Comparison of ENCODE assay signal across 11 cellular contexts in the genomic region with DNA sequence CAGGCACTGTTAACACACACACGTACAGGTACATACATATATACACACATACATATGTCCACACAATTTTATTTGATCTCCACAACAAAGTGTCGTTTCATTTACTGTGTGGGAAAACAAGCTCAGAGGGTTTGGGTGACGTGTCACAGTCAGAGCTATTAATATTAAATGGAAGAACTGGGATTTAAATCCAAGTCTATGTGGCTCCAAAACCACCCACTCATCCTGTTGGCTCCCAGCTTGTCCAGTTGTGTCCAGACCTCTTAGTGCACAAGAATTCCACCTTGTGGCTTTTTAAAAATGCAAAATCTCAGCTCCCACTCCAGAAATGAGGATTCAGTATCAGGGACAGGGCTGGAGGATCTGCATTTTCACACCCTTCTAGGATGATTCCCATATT. TPM values are rescaled to one million over a fixed set of nuclear protein-coding genes. Genes with fewer than 3 reads are reported as not detected.
A peak's percentile ranks its signal among the peaks of the same experiment; 100 is the strongest.
DNase-seq lines count a peak whose midpoint lies in the region; ATAC-seq and TF ChIP-seq lines count a peak whose summit lies in the region.
"Had no signal": no experiment of that assay in that cellular context is flagged by ENCODE, and none has a peak within 500 bp of the region (broad histone marks: within the 10 kb centered on the region; RNA-seq: fewer than 3 reads in every experiment).

No MANE protein-coding gene starts in this region.

- no peak overlapping the region for H3K27ac ChIP-seq in RWPE2 (ENCODE audit: poor library complexity, severe bottlenecking)
- peak overlapping the region; percentile 59 to 87 (median 82) for H3K27ac ChIP-seq in gastrocnemius medialis
- H3K27ac ChIP-seq: WERI-Rb-1 had no signal

- H3K9me3 Mint-ChIP-seq in T-helper 2 cell treated with Interferon-gamma antibody and Interleukin-4, amounts not matched to agents 5 μg/mL and 100 μg/mL, for 36 hours: peaks cover 5% of the 10 kb centered on the region

- peaks cover 14% of the 10 kb centered on the region for H3K4me1 Mint-ChIP-seq in T-helper 2 cell treated with Interferon-gamma antibody and Interleukin-4, amounts not matched to agents 5 μg/mL and 100 μg/mL, for 36 hours (ENCODE audit: low read depth)

- TF ChIP-seq POLR2A in gastrocnemius medialis (IDR thresholded peaks at IDR 0.05): no peak

- TF ChIP-seq CTCF in RWPE2 (IDR thresholded peaks at IDR 0.05; ENCODE audit: poor library complexity, severe bottlenecking) (no peak), fibroblast of mammary gland (conservative IDR thresholded peaks at IDR 0.05; ENCODE audit: control insufficient read depth, insufficient read depth, low read depth, low read length) (no peak), gastrocnemius medialis (IDR thresholded peaks at IDR 0.05 in 4 of 5, conservative IDR thresholded peaks at IDR 0.05 in 1 of 5) (no peak)

- peaks cover 10% of the 10 kb centered on the region for H3K4me1 ChIP-seq in RWPE2 (ENCODE audit: insufficient read depth, poor library complexity, severe bottlenecking)
- H3K4me1 ChIP-seq in gastrocnemius medialis: peaks cover 8 to 18% of the 10 kb centered on the region in 2 donors

- H3K27me3 ChIP-seq in RWPE2 (ENCODE audit: insufficient read depth, poor library complexity, severe bottlenecking) (no peaks in the 10 kb centered on the region), gastrocnemius medialis (no peaks in the 10 kb centered on the region)

- H3K4me3 Mint-ChIP-seq in T-helper 2 cell treated with Interferon-gamma antibody and Interleukin-4, amounts not matched to agents 5 μg/mL and 100 μg/mL, for 36 hours: peak overlapping the region; percentile 83

- H3K9me3 ChIP-seq in RWPE2 (ENCODE audit: severe bottlenecking) (no peaks in the 10 kb centered on the region), gastrocnemius medialis (no peaks in the 10 kb centered on the region)

- H3K36me3 Mint-ChIP-seq in T-helper 2 cell treated with Interferon-gamma antibody and Interleukin-4, amounts not matched to agents 5 μg/mL and 100 μg/mL, for 36 hours (ENCODE audit: low read depth): peaks cover 3% of the 10 kb centered on the region

- intact Hi-C loops in gastrocnemius medialis (cut with DNase I; ENCODE audit: low total_unique reads): no loop called here

- no peak overlapping the region for H3K27ac Mint-ChIP-seq in T-helper 2 cell treated with Interferon-gamma antibody and Interleukin-4, amounts not matched to agents 5 μg/mL and 100 μg/mL, for 36 hours

- H3K4me3 ChIP-seq in RWPE2 (ENCODE audit: severe bottlenecking) (peak overlapping the region; percentile 71), fibroblast of mammary gland (ENCODE audit: control insufficient read depth, low read depth, low read length) (peak overlapping the region; percentile 89), gastrocnemius medialis (peak overlapping the region in 3 of 4 donors; percentile 62 to 76 (median 74))

- in situ Hi-C loops in gastrocnemius medialis (cut with MboI; ENCODE audit: low sequenced_read_pairs in 4 of 4): no loop called here

- ATAC-seq in RWPE2 (ENCODE audit: low read depth) (no peak), gastrocnemius medialis (no peak), HG02623 (IDR thresholded peaks at IDR 0.05; ENCODE audit: unreplicated experiment) (no peak)

- H3K27me3 Mint-ChIP-seq in T-helper 2 cell treated with Interferon-gamma antibody and Interleukin-4, amounts not matched to agents 5 μg/mL and 100 μg/mL, for 36 hours (ENCODE audit: low read depth): peaks cover 4% of the 10 kb centered on the region

- H3K36me3 ChIP-seq in RWPE2 (ENCODE audit: low read depth) (no peaks in the 10 kb centered on the region), gastrocnemius medialis (no peaks in the 10 kb centered on the region)
- H3K36me3 ChIP-seq: WERI-Rb-1 had no signal

- DNase-seq in T-helper 2 cell treated with Interferon-gamma antibody and Interleukin-4, amounts not matched to agents 5 μg/mL and 100 μg/mL, for 36 hours (ENCODE audit: low spot score): no peak
- no peak for DNase-seq in T-helper 2 cell
- DNase-seq in RWPE2 (ENCODE audit: low spot score): no peak
- peak; percentile 56 for DNase-seq in fibroblast of mammary gland (ENCODE audit: low read depth)
- DNase-seq in gastrocnemius medialis: no peak
- DNase-seq in hypothalamus (lab: John Stamatoyannopoulos, UW): no peak
- DNase-seq in inferior parietal cortex (ENCODE audit: extremely low spot score): no peak
- DNase-seq: NCI-H1694, trophoblast cell, WERI-Rb-1 had no signal

RNA-seq across cellular contexts. Expression of gene PTPDC1, which starts 52.3 kb away (rescaled TPM):
- 10 to 100 TPM in 2 of 4 donors, 1 to 10 TPM in 2; 4.3 to 11.4 (median 10.2) TPM for total RNA-seq in gastrocnemius medialis
